In the genomic region with DNA sequence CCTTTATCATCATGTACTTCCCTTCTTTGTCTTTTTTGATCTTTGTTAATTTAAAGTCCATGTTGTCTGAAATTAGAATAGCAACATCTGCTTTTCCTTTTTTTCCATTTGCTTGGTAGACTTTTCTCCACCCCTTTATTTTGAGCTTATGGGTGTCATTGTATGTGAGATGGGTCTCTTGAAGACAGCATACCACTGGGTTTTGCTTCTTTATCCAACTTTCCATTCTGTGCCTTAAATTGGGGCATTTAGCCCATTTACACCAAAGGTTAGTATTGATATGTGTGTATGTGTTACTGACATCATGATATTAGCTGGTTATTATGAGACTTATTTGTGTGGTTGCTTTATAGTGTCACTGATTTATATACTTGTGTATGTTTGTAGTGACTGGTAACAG, we compare ENCODE assay signal across 8 cellular contexts. TPM values are rescaled to one million over a fixed set of nuclear protein-coding genes. Genes with fewer than 3 reads are reported as not detected.
"Had no signal": no experiment of that assay in that cellular context is flagged by ENCODE, and none has a peak within 500 bp of the region (broad histone marks: within the 10 kb centered on the region; RNA-seq: fewer than 3 reads in every experiment).

No MANE protein-coding gene starts in this region.

- H3K9ac ChIP-seq: GM23248 had no signal

- H3K4me3 ChIP-seq: GM23248, K562 had no signal

- ATAC-seq: K562 had no signal

- H3K27ac Mint-ChIP-seq: H9, HFFc6 had no signal

- DNase-seq: GM23248, GOT3, H9, HCEC 1CT, HFFc6, IMR-90, KG1 had no signal

- H3K4me3 Mint-ChIP-seq: HFFc6 had no signal

RNA-seq across cellular contexts. Expression of gene IFI44, which starts 50.2 kb away (rescaled TPM):
- total RNA-seq: H9 had no signal
